8 cellular contexts compared by ENCODE assay signal in the genomic region with DNA sequence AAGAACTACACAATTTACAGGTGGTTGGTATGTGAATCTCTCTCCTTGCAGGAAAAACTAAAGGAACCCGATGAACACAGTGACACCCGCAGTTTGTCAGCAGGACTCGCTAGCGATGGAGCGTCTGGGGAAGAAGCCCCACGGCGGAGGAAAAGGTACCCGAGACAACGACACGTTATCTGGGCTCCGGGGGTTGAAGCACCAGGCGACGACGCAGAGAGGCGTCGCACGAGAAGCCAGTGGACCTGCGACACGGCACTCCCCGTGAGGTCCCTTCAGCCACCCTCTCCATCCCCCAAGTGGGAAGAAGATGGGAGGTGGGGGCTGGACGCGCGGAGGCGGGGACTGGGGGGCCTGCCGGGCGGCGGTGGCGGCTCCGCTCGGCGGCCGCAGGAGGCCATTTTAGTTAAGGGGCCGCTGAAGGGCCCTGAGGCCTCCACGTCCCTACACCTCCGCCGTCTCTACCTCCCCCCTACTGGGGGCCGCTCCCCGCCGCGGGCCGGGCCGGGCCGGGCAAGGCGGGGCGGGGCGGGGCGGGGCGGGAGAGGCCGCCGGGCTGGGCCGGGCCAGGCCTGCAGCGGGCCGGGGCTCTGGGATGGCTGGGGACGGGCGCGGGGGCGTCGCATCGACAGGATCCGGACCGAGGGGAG. TPM values are rescaled to one million over a fixed set of nuclear protein-coding genes. Genes with fewer than 3 reads are reported as not detected.
DNase-seq lines count a peak whose midpoint lies in the region; ATAC-seq, FAIRE-seq and TF ChIP-seq lines count a peak whose summit lies in the region.

No MANE protein-coding gene starts in this region.

- intact Hi-C loops in colonic mucosa (cut with DNase I) (no loop called here), left lung (cut with DNase I) (no loop called here)

- peak overlapping the region; percentile 83 for H3K4me3 ChIP-seq in GM08714 (ENCODE audit: low read length)
- peak overlapping the region; percentile 73 for H3K4me3 ChIP-seq in Karpas-422 (ENCODE audit: low read length)
- H3K4me3 ChIP-seq in colonic mucosa, result peak overlapping the region; percentile 93
- H3K4me3 ChIP-seq in left lung, result peak overlapping the region; percentile 80 to 99

- FAIRE-seq in D721Med (lab: Jason Lieb, UNC), result no peak

- H3K9me2 ChIP-seq in Karpas-422 (replicated peaks; ENCODE audit: insufficient read depth, low read length), result no peaks in the 10 kb centered on the region

- H3K27me3 ChIP-seq in Karpas-422 (ENCODE audit: low read length) (no peaks in the 10 kb centered on the region), colonic mucosa (no peaks in the 10 kb centered on the region), left lung (no peaks in the 10 kb centered on the region)

- H3K27ac ChIP-seq in Karpas-422 (ENCODE audit: low read length) (peak overlapping the region; percentile 71), colonic mucosa (peak overlapping the region; percentile 94), left lung (peak overlapping the region; percentile 92 to 94)

- peaks cover 10% of the 10 kb centered on the region; the same call in 1 of the 2 replicates for H4K20me1 ChIP-seq in Karpas-422 (ENCODE audit: insufficient read depth, low read depth, low read length)

- H3K36me3 ChIP-seq in Karpas-422 (ENCODE audit: insufficient read depth, low read length) (peaks cover 17% of the 10 kb centered on the region; the same call in 1 of the 2 replicates), colonic mucosa (no peaks in the 10 kb centered on the region), left lung (no peaks in the 10 kb centered on the region)

- H3K9me3 ChIP-seq in Karpas-422 (ENCODE audit: low read length) (no peaks in the 10 kb centered on the region), colonic mucosa (no peaks in the 10 kb centered on the region), left lung (no peaks in the 10 kb centered on the region)

- peak overlapping the region; percentile 86 for H3K4me2 ChIP-seq in Karpas-422 (ENCODE audit: low read depth, low read length, poor library complexity, severe bottlenecking)

- ATAC-seq in GM21825 (IDR thresholded peaks at IDR 0.05; ENCODE audit: unreplicated experiment) (peak; percentile 34), left lung (peak; percentile 84)
- peak; percentile 31 to 45 for ATAC-seq in activated CD4-positive, CD25-positive, alpha-beta regulatory T cell treated with anti-CD3 and anti-CD28 coated beads, Interleukin-2, amount 50 U/mL, for 24 hours

- TF ChIP-seq CTCF in colonic mucosa (IDR thresholded peaks at IDR 0.05) (no peak), left lung (IDR thresholded peaks at IDR 0.05) (no peak), D721Med (IDR thresholded peaks at IDR 0.05; ENCODE audit: insufficient read depth, missing control alignments) (no peak)

- peak overlapping the region; percentile 80 for H3K9ac ChIP-seq in Karpas-422 (ENCODE audit: low read length)
- H3K9ac ChIP-seq in colonic mucosa (ENCODE audit: low read depth in 2 of 2, low read length in 2 of 2), result peak overlapping the region; percentile 74 to 95

- DNase-seq in Karpas-422, result peak; percentile 75
- DNase-seq in colonic mucosa, result peak; percentile 41
- DNase-seq in left lung, result peak; percentile 36 to 82
- DNase-seq in stimulated activated CD4-positive, alpha-beta T cell treated with anti-CD3 and anti-CD28 coated beads, Interleukin-4, amount 100 ng/mL, for 24 hours, result peak; percentile 49
- DNase-seq in D721Med (ENCODE audit: insufficient read length, low spot score), result no peak

- H3K4me1 ChIP-seq in Karpas-422 (ENCODE audit: low read length) (peaks cover 32% of the 10 kb centered on the region), colonic mucosa (peaks cover 10% of the 10 kb centered on the region), left lung (peaks cover 10 to 57% of the 10 kb centered on the region in 2 donors)

- 0 out of 2 replicates have a peak overlapping the region, but pooled peaks have one; percentile 63 for H2AFZ ChIP-seq in Karpas-422 (ENCODE audit: low read length)

- H3K79me2 ChIP-seq in Karpas-422 (ENCODE audit: low read length), result peaks cover 57% of the 10 kb centered on the region

RNA-seq across cellular contexts. Expression of gene ZFR, which starts 0.9 kb away (rescaled TPM):
- 59.7 and 87.7 TPM in 2 replicates for total RNA-seq in Karpas-422 (2014; rRNA removed; shearing (Covaris generic); ENCODE audit: low replicate concordance)
- total RNA-seq in colonic mucosa (10 to 100 TPM; 45.0 to 51.8 TPM), left lung (10 to 100 TPM; 47.1 to 49.5 TPM)

Comparison
In these comparisons a context has a peak if more than half of its experiments do, and no peak if none do; other contexts are left out.
1. ATAC-seq: peak in every context shown above with its lines; median percentile 84 in left lung; 38 in activated CD4-positive, CD25-positive, alpha-beta regulatory T cell treated with anti-CD3 and anti-CD28 coated beads, Interleukin-2, amount 50 U/mL, for 24 hours; 34 in GM21825.